13 cellular contexts compared by ENCODE assay signal in the genomic region with DNA sequence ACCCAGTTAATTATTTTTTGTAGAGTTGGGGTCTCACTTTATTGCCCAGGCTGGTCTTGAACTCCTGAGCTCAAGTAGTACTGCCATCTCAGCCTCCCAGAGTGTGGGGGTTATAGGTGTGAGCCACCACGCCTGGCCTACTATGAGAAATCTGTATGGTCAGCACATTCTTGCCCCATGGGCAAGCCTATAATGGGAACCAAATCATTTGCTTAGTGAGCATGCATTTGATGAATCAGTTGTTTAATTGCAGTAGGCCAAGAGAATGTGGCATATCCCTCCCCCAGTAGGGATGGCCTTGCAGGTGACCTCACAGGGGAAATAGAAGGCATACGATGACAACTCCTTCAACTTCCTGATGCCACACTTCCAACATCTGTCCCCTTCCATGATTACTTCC.
DNase-seq lines count a peak whose midpoint lies in the region; ATAC-seq and TF ChIP-seq lines count a peak whose summit lies in the region.
"Had no signal": no experiment of that assay in that cellular context is flagged by ENCODE, and none has a peak within 500 bp of the region (broad histone marks: within the 10 kb centered on the region; RNA-seq: fewer than 3 reads in every experiment).

No MANE protein-coding gene starts in this region.

- no peaks in the 10 kb centered on the region for H3K9me3 Mint-ChIP-seq in activated naive CD8-positive, alpha-beta T cell treated with anti-CD3 and anti-CD28 coated beads, Interleukin-2, amount 50 U/mL, for 24 hours

- H2AFZ ChIP-seq in IMR-90 (replicated peaks; ENCODE audit: low read length, poor library complexity) (no peak overlapping the region), neural cell (ENCODE audit: low read depth, low read length) (no peak overlapping the region)

- ATAC-seq in IMR-90 (ENCODE audit: low read depth) (no peak), HG03135 (IDR thresholded peaks at IDR 0.05; ENCODE audit: unreplicated experiment) (no peak), GM21528 (IDR thresholded peaks at IDR 0.05; ENCODE audit: low FRiP score, unreplicated experiment) (no peak)
- ATAC-seq in activated naive CD8-positive, alpha-beta T cell treated with anti-CD3 and anti-CD28 coated beads, Interleukin-2, amount 50 U/mL, for 24 hours: no peak

- no peak overlapping the region for H3K4me3 Mint-ChIP-seq in activated naive CD8-positive, alpha-beta T cell treated with anti-CD3 and anti-CD28 coated beads, Interleukin-2, amount 50 U/mL, for 24 hours

- no peak overlapping the region for H2BK5ac ChIP-seq in IMR-90 (ENCODE audit: low read depth, low read length, poor library complexity, severe bottlenecking)

- peaks cover 36 to 72% (median 52%) of the 10 kb centered on the region in 10 experiments for H3K4me1 ChIP-seq in BLaER1 treated with 17β-estradiol and CSF1 and Interleukin-3, amounts not matched to agents 10 nM and 100 nM
- peaks cover 5% of the 10 kb centered on the region for H3K4me1 ChIP-seq in IMR-90 (ENCODE audit: control insufficient read depth, insufficient read depth, low read length)

- in situ Hi-C loops in IMR-90 (cut with MboI; ENCODE audit: low sequenced_read_pairs): no loop called here

- intact Hi-C loops in IMR-90 (cut with micrococcal nuclease): no loop called here

- H3K9ac ChIP-seq in BLaER1 treated with 17β-estradiol and CSF1 and Interleukin-3, amounts not matched to agents 10 nM and 100 nM: no peak overlapping the region
- H3K9ac ChIP-seq in IMR-90 (ENCODE audit: low read depth, low read length) (no peak overlapping the region), neural cell (ENCODE audit: low read length) (peak overlapping the region; percentile 10)

- 0 out of 20 replicates have a peak overlapping the region, but pooled peaks of 1 of the 10 experiments have one; percentile 18 for H3K4me3 ChIP-seq in BLaER1 treated with 17β-estradiol and CSF1 and Interleukin-3, amounts not matched to agents 10 nM and 100 nM
- no peak overlapping the region for H3K4me3 ChIP-seq in IMR-90 (ENCODE audit: insufficient read depth, low read depth, low read length)
- H3K4me3 ChIP-seq in neural cell (ENCODE audit: low read length): no peak overlapping the region

- TF ChIP-seq CTCF in IMR-90 (conservative IDR thresholded peaks at IDR 0.05; ENCODE audit: low read depth, low read length) (no peak), neural cell (IDR thresholded peaks at IDR 0.05; ENCODE audit: poor library complexity, severe bottlenecking) (no peak)

- peak overlapping the region in 7 of 11 experiments; percentile 1 to 94 (median 86); a peak in 10 of 22 replicates for H3K4me2 ChIP-seq in BLaER1 treated with 17β-estradiol and CSF1 and Interleukin-3, amounts not matched to agents 10 nM and 100 nM
- H3K4me2 ChIP-seq in IMR-90 (ENCODE audit: low read depth, low read length) (no peak overlapping the region), neural cell (ENCODE audit: low read length) (no peak overlapping the region)

- H2AK9ac ChIP-seq in IMR-90 (replicated peaks; ENCODE audit: low read depth, low read length, poor library complexity): no peak overlapping the region

- no peak overlapping the region for H2BK120ac ChIP-seq in IMR-90 (ENCODE audit: low read depth, low read length)

- peaks cover 0 to 30% (median 11%) of the 10 kb centered on the region in 11 experiments; a peak in 7 of 22 replicates for H4K20me1 ChIP-seq in BLaER1 treated with 17β-estradiol and CSF1 and Interleukin-3, amounts not matched to agents 10 nM and 100 nM
- H4K20me1 ChIP-seq in IMR-90 (ENCODE audit: insufficient read depth, low read length): no peaks in the 10 kb centered on the region
- H4K20me1 ChIP-seq in neural cell (ENCODE audit: insufficient read depth): no peaks in the 10 kb centered on the region

- H3K27me3 Mint-ChIP-seq in activated naive CD8-positive, alpha-beta T cell treated with anti-CD3 and anti-CD28 coated beads, Interleukin-2, amount 50 U/mL, for 24 hours: no peaks in the 10 kb centered on the region

- H3K9me1 ChIP-seq in IMR-90 (ENCODE audit: insufficient read depth, low read length): peaks cover 8% of the 10 kb centered on the region

- H4K5ac ChIP-seq in IMR-90 (ENCODE audit: low read depth, low read length): no peak overlapping the region

- H3K18ac ChIP-seq in IMR-90 (ENCODE audit: low read depth, low read length): no peak overlapping the region

- no peak for DNase-seq in IMR-90
- no peak for DNase-seq in activated naive CD8-positive, alpha-beta T cell treated with anti-CD3 and anti-CD28 coated beads, Interleukin-2, amount 50 U/mL, for 24 hours
- DNase-seq in epidermal melanocyte (ENCODE audit: insufficient read length, low spot score): no peak
- DNase-seq: C1 segment of cervical spinal cord, EL, NCI-H1048, NCI-H345, NCI-H69, SHP77 had no signal

- no peak overlapping the region for H2AK5ac ChIP-seq in IMR-90 (ENCODE audit: low read depth, low read length)

- BruUV-seq in IMR-90 (replicated peaks; lab: Mats Ljungman, UMichigan): no TSS peak

- peaks cover 42 to 72% (median 61%) of the 10 kb centered on the region in 11 experiments for H3K36me3 ChIP-seq in BLaER1 treated with 17β-estradiol and CSF1 and Interleukin-3, amounts not matched to agents 10 nM and 100 nM
- H3K36me3 ChIP-seq in IMR-90 (ENCODE audit: control insufficient read depth, insufficient read depth, low read length) (peaks cover 8% of the 10 kb centered on the region), neural cell (ENCODE audit: insufficient read depth, low read length) (no peaks in the 10 kb centered on the region)

- no peak overlapping the region for H2BK15ac ChIP-seq in IMR-90 (ENCODE audit: low read depth, low read length)

- H3K9me2 ChIP-seq in neural cell (ENCODE audit: insufficient read depth, low read length): no peaks in the 10 kb centered on the region

- POLR2A ChIA-PET in IMR-90 (lab: Charles Lee; ENCODE audit: unreplicated experiment): no interaction called here

- H3K9me3 ChIP-seq in BLaER1 treated with 17β-estradiol and CSF1 and Interleukin-3, amounts not matched to agents 10 nM and 100 nM (replicated peaks in 1 of 11): peaks cover 0 to 13% (median 0%) of the 10 kb centered on the region in 11 experiments; a peak in 2 of 22 replicates
- H3K9me3 ChIP-seq in IMR-90 (ENCODE audit: control insufficient read depth, insufficient read depth, low read length) (no peaks in the 10 kb centered on the region), neural cell (ENCODE audit: low read length) (no peaks in the 10 kb centered on the region)

- H3K56ac ChIP-seq in IMR-90 (ENCODE audit: extremely low read depth, insufficient read depth, low read length): no peak overlapping the region

- no peaks in the 10 kb centered on the region for H3K27me3 ChIP-seq in BLaER1 treated with 17β-estradiol and CSF1 and Interleukin-3, amounts not matched to agents 10 nM and 100 nM
- H3K27me3 ChIP-seq in IMR-90 (ENCODE audit: control insufficient read depth, insufficient read depth, low read length) (no peaks in the 10 kb centered on the region), neural cell (ENCODE audit: insufficient read depth, low read depth, low read length) (no peaks in the 10 kb centered on the region)

- no peak for TF ChIP-seq POLR2A in IMR-90 (IDR thresholded peaks at IDR 0.05; ENCODE audit: low read depth, low read length)

- peaks cover 8% of the 10 kb centered on the region for H3K79me2 ChIP-seq in neural cell (replicated peaks; ENCODE audit: insufficient read depth, low read length)

- dilution Hi-C loops in IMR-90 (cut with HindIII; ENCODE audit: low sequenced_read_pairs, unreplicated experiment): no loop called here

- no peak overlapping the region for H3K14ac ChIP-seq in IMR-90 (replicated peaks; ENCODE audit: low read depth, low read length)

- no peak overlapping the region for H4K8ac ChIP-seq in IMR-90 (ENCODE audit: low read depth in 2 of 2, low read length in 2 of 2)

- WGBS in IMR-90 (ENCODE audit: extremely low coverage in 2 of 2, insufficient read length in 1 of 2), 2 experiments: no CpG with 5 or more reads among the region's 2 CpGs

- no peak overlapping the region for H4K91ac ChIP-seq in IMR-90 (ENCODE audit: insufficient read depth, low read depth, low read length)

- CTCF ChIA-PET in IMR-90 (lab: Yijun Ruan, JAX): no interaction called here

- no peak overlapping the region for H3K23ac ChIP-seq in IMR-90 (ENCODE audit: low read depth, low read length)

- no peak overlapping the region for H3K4ac ChIP-seq in IMR-90 (ENCODE audit: low read depth, low read length)

- H3K36me3 Mint-ChIP-seq in activated naive CD8-positive, alpha-beta T cell treated with anti-CD3 and anti-CD28 coated beads, Interleukin-2, amount 50 U/mL, for 24 hours (ENCODE audit: low read depth): peaks cover 27% of the 10 kb centered on the region

- no peaks in the 10 kb centered on the region for H3F3A ChIP-seq in neural cell (ENCODE audit: insufficient read depth, low read length, poor library complexity, severe bottlenecking)

- peak overlapping the region in 4 of 11 experiments; percentile 4 to 74 (median 19); a peak in 6 of 22 replicates for H3K27ac ChIP-seq in BLaER1 treated with 17β-estradiol and CSF1 and Interleukin-3, amounts not matched to agents 10 nM and 100 nM
- H3K27ac ChIP-seq in IMR-90 (ENCODE audit: insufficient read depth, low read length) (no peak overlapping the region), neural cell (ENCODE audit: low read length) (peak overlapping the region; percentile 81)

- no peak for TF ChIP-seq EP300 in neural cell (conservative IDR thresholded peaks at IDR 0.05; ENCODE audit: poor library complexity, severe bottlenecking)

- peaks cover 13 to 48% of the 10 kb centered on the region in 2 experiments for H3K79me1 ChIP-seq in IMR-90 (ENCODE audit: low read depth in 1 of 2, low read length in 2 of 2)

- TF ChIP-seq RAD21 in IMR-90 (IDR thresholded peaks at IDR 0.05; ENCODE audit: low read length) (no peak), neural cell (conservative IDR thresholded peaks at IDR 0.05) (no peak)

- H3K4me1 Mint-ChIP-seq in activated naive CD8-positive, alpha-beta T cell treated with anti-CD3 and anti-CD28 coated beads, Interleukin-2, amount 50 U/mL, for 24 hours: peaks cover 28% of the 10 kb centered on the region

- peak overlapping the region; percentile 49 for H3K27ac Mint-ChIP-seq in activated naive CD8-positive, alpha-beta T cell treated with anti-CD3 and anti-CD28 coated beads, Interleukin-2, amount 50 U/mL, for 24 hours

- no peak overlapping the region for H2BK20ac ChIP-seq in IMR-90 (ENCODE audit: low read depth, low read length)

TF ChIP-seq in IMR-90, 13 proteins besides CTCF, POLR2A, EP300 and RAD21:
- TF ChIP-seq CEBPB (IDR thresholded peaks at IDR 0.05; ENCODE audit: low read depth, low read length) (no peak), MAFK (IDR thresholded peaks at IDR 0.05; ENCODE audit: low read depth, low read length) (peak; percentile 80)

TF ChIP-seq in neural cell, 6 proteins besides CTCF, POLR2A, EP300 and RAD21 (continues in another document):
- TF ChIP-seq SMC3 (conservative IDR thresholded peaks at IDR 0.05; ENCODE audit: poor library complexity): no peak
- no peak for TF ChIP-seq TAF1 (IDR thresholded peaks at IDR 0.05; ENCODE audit: low read depth)
- no peak for TF ChIP-seq POLR2AphosphoS5 (IDR thresholded peaks at IDR 0.05)
- no peak for TF ChIP-seq EZH2 (IDR thresholded peaks at IDR 0.05; ENCODE audit: borderline replicate concordance, insufficient read depth, low read length, poor library complexity, severe bottlenecking)
- no peak for TF ChIP-seq MXI1 (conservative IDR thresholded peaks at IDR 0.05; ENCODE audit: poor library complexity, severe bottlenecking)

Comparison
In these comparisons a context has a peak if more than half of its experiments do, and no peak if none do; other contexts are left out.
1. H3K4me2 ChIP-seq: peak in BLaER1 treated with 17β-estradiol and CSF1 and Interleukin-3, amounts not matched to agents 10 nM and 100 nM (7 of 11); none in IMR-90 (single experiment) and neural cell (single experiment).